Comparison of ENCODE assay signal across 8 cellular contexts in genomic region chr20:9617062-9617461, GRCh38.
DNase-seq lines count a peak whose midpoint lies in the region; ATAC-seq and TF ChIP-seq lines count a peak whose summit lies in the region.

No MANE protein-coding gene starts in this region.

- ATAC-seq in HG02678 (IDR thresholded peaks at IDR 0.05; ENCODE audit: unreplicated experiment) (peak; percentile 38), HG03520 (IDR thresholded peaks at IDR 0.05; ENCODE audit: unreplicated experiment) (no peak)

- H3K27ac ChIP-seq in brain microvascular endothelial cell: no peak overlapping the region

- TF ChIP-seq CTCF in brain microvascular endothelial cell (IDR thresholded peaks at IDR 0.05; ENCODE audit: low read depth, low read length, missing control alignments): peak; percentile 85

- no peaks in the 10 kb centered on the region for H3K36me3 ChIP-seq in brain microvascular endothelial cell (replicated peaks)

- DNase-seq in DMS53 treated with DMSO at 0.1 percent for 48 hours (lab: John Stamatoyannopoulos, UW; ENCODE audit: unreplicated experiment) (peak; percentile 85), NCI-H2107 (lab: John Stamatoyannopoulos, UW) (peak; percentile 61), T-helper 9 cell (peak; percentile 25), brain microvascular endothelial cell (peak; percentile 56), islet precursor cell (peak; percentile 58)
- DNase-seq in stimulated activated CD4-positive, alpha-beta T cell treated with anti-CD3 and anti-CD28 coated beads, Interleukin-1b, Interleukin-23, amount 100 ng/mL, for 48 hours: peak; percentile 35

- H3K4me3 ChIP-seq in brain microvascular endothelial cell (ENCODE audit: low read depth, low read length): no peak overlapping the region

- in situ Hi-C loops in brain microvascular endothelial cell (cut with HindIII; ENCODE audit: low pct_ligation_motif_present, low sequenced_read_pairs): loop anchor here (25.0 kb wide), 1 partner anchor 205 kb away; no protein-coding TSS in a partner anchor

- H3K27me3 ChIP-seq in brain microvascular endothelial cell (replicated peaks): no peaks in the 10 kb centered on the region

Comparison
In these comparisons a context has a peak if more than half of its experiments do, and no peak if none do; other contexts are left out.
1. DNase-seq: peak in every context shown above with its lines; median percentile 85 in DMS53 treated with DMSO at 0.1 percent for 48 hours; 61 in NCI-H2107; 58 in islet precursor cell; 56 in brain microvascular endothelial cell; 35 in stimulated activated CD4-positive, alpha-beta T cell treated with anti-CD3 and anti-CD28 coated beads, Interleukin-1b, Interleukin-23, amount 100 ng/mL, for 48 hours; 25 in T-helper 9 cell.